ENCODE assay signal across 19 cellular contexts in the genomic region with DNA sequence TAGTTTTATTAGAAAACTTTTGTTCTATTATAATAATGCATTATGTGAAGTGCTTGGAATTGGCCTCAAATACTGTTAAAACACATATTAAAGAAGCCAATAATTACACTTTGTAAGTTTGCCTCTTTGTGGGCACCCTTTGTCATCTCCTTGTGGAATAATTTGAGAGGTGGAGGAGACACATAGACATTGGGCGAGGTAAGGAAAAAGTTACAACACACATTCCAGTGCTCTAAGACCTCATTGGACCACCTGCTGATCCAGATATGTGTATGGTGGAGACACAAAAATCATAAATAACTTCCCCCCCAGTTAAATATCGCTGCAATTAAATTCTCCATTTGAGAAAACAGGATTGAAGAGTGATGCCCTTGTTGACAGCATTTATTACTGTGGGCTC.
A peak's percentile ranks its signal among the peaks of the same experiment; 100 is the strongest.
DNase-seq lines count a peak whose midpoint lies in the region; ATAC-seq and TF ChIP-seq lines count a peak whose summit lies in the region.
"Had no signal": no experiment of that assay in that cellular context is flagged by ENCODE, and none has a peak within 500 bp of the region (broad histone marks: within the 10 kb centered on the region; RNA-seq: fewer than 3 reads in every experiment).

No MANE protein-coding gene starts in this region.

- ATAC-seq in WTC11 (no peak), thoracic aorta (ENCODE audit: insufficient number of reproducible peaks, low FRiP score, low read depth) (peak; percentile 20)
- ATAC-seq: CD8-positive, alpha-beta T cell; GM23338; HCT116 had no signal

- no peak overlapping the region for H3K4me3 Mint-ChIP-seq in WTC11
- H3K4me3 Mint-ChIP-seq: B cell; CD4-positive, CD25-positive, alpha-beta regulatory T cell; CD8-positive, alpha-beta T cell; GM23338; H9 had no signal

- H3K9me3 Mint-ChIP-seq in WTC11: peaks cover 11% of the 10 kb centered on the region

- no peak overlapping the region for H2AFZ ChIP-seq in osteoblast (ENCODE audit: low read length)
- H2AFZ ChIP-seq: GM23338 had no signal

- H3K36me3 Mint-ChIP-seq in WTC11: no peaks in the 10 kb centered on the region
- H3K36me3 Mint-ChIP-seq: CD4-positive, CD25-positive, alpha-beta regulatory T cell; CD8-positive, alpha-beta T cell had no signal

- H3K4me1 Mint-ChIP-seq in WTC11: peaks cover 23% of the 10 kb centered on the region
- H3K4me1 Mint-ChIP-seq: B cell; CD4-positive, CD25-positive, alpha-beta regulatory T cell had no signal

- no peaks in the 10 kb centered on the region for H3K79me2 ChIP-seq in osteoblast (ENCODE audit: insufficient read depth, low read length)

- POLR2A ChIA-PET in WTC11 (lab: Charles Lee): no interaction called here

- H3K9me3 ChIP-seq in osteoblast (ENCODE audit: low read depth, low read length) (no peaks in the 10 kb centered on the region), thoracic aorta (no peaks in the 10 kb centered on the region)
- H3K9me3 ChIP-seq: BLaER1, Caco-2 had no signal

- TF ChIP-seq CTCF in WTC11 (IDR thresholded peaks at IDR 0.05) (no peak), choroid plexus epithelial cell (conservative IDR thresholded peaks at IDR 0.05; ENCODE audit: low read depth, low read length) (no peak), osteoblast (IDR thresholded peaks at IDR 0.05; ENCODE audit: extremely low read depth, low read depth, low read length) (no peak), thoracic aorta (IDR thresholded peaks at IDR 0.05) (no peak)

- no peaks in the 10 kb centered on the region for H3K27me3 Mint-ChIP-seq in WTC11 (ENCODE audit: low read depth)
- H3K27me3 Mint-ChIP-seq: B cell; CD4-positive, CD25-positive, alpha-beta regulatory T cell had no signal

- H3K4me1 ChIP-seq in osteoblast (ENCODE audit: insufficient read depth, low read length) (peaks cover 3% of the 10 kb centered on the region), thoracic aorta (ENCODE audit: control insufficient read depth in 1 of 2, low read depth in 2 of 2) (peaks cover 6 to 10% of the 10 kb centered on the region in 2 donors)
- H3K4me1 ChIP-seq: BLaER1, Caco-2 had no signal

- H3K27ac Mint-ChIP-seq in WTC11: peak overlapping the region; percentile 48; the same call in 1 of the 2 replicates
- H3K27ac Mint-ChIP-seq: B cell; CD4-positive, CD25-positive, alpha-beta regulatory T cell; CD8-positive, alpha-beta T cell; GM23338; H9 had no signal

- CTCF ChIA-PET in WTC11 (lab: Charles Lee): interaction anchor here (0.8 kb wide), 1 partner anchor 39 kb away, joined by 3 read pairs; no protein-coding TSS in a partner anchor

- DNase-seq in WTC11 (ENCODE audit: low spot score) (no peak), choroid plexus epithelial cell (ENCODE audit: low read depth) (peak; percentile 56), osteoblast (ENCODE audit: insufficient read length, low spot score, missing footprints) (peak; percentile 18), thoracic aorta (ENCODE audit: low spot score) (no peak), activated gamma-delta T cell treated with Interleukin-2 at 50 U/mL for 16 hours (no peak), NCI-H446 treated with DMSO at 0.1 percent for 48 hours (lab: John Stamatoyannopoulos, UW) (no peak), NCI-H1105 treated with DMSO at 0.1 percent for 48 hours (lab: John Stamatoyannopoulos, UW) (no peak), cerebellar nuclear complex (lab: John Stamatoyannopoulos, UW) (no peak)
- DNase-seq: Caco-2; CD4-positive, CD25-positive, alpha-beta regulatory T cell; CD8-positive, alpha-beta T cell; DMS153; DND-41; H9 had no signal

- no peaks in the 10 kb centered on the region for H3K27me3 ChIP-seq in osteoblast (ENCODE audit: insufficient read depth, low read length)
- H3K27me3 ChIP-seq in thoracic aorta (replicated peaks; ENCODE audit: insufficient read depth): no peaks in the 10 kb centered on the region
- H3K27me3 ChIP-seq: BLaER1 had no signal

- H3K4me2 ChIP-seq in osteoblast (ENCODE audit: insufficient read depth, low read length): no peak overlapping the region
- H3K4me2 ChIP-seq: BLaER1, GM23338 had no signal

- no peak overlapping the region for H3K27ac ChIP-seq in osteoblast (ENCODE audit: low read depth, low read length)
- peak overlapping the region in 1 of 2 donors; percentile 57 for H3K27ac ChIP-seq in thoracic aorta
- H3K27ac ChIP-seq: BLaER1, C4-2B had no signal

- H3K36me3 ChIP-seq in osteoblast (ENCODE audit: insufficient read depth, low read length) (no peaks in the 10 kb centered on the region), thoracic aorta (no peaks in the 10 kb centered on the region)
- H3K36me3 ChIP-seq: BLaER1 had no signal

- no peaks in the 10 kb centered on the region for H4K20me1 ChIP-seq in osteoblast (ENCODE audit: insufficient read depth, low read length)
- H4K20me1 ChIP-seq: BLaER1 had no signal

- H3K4me3 ChIP-seq in choroid plexus epithelial cell (ENCODE audit: low read depth, low read length) (no peak overlapping the region), osteoblast (ENCODE audit: insufficient read depth, low read length) (no peak overlapping the region), thoracic aorta (no peak overlapping the region)
- H3K4me3 ChIP-seq: BLaER1, GM23338 had no signal

TF ChIP-seq in WTC11, 78 proteins besides CTCF, POLR2A, EP300 and RAD21:
- TF ChIP-seq SP1 (CRISPR knock-in tag; conservative IDR thresholded peaks at IDR 0.05): no peak
- no peak for TF ChIP-seq RORB (CRISPR knock-in tag; IDR thresholded peaks at IDR 0.05)
- no peak for TF ChIP-seq FOXP1 (CRISPR knock-in tag; IDR thresholded peaks at IDR 0.05; ENCODE audit: borderline replicate concordance)
- TF ChIP-seq, protein P1, sequence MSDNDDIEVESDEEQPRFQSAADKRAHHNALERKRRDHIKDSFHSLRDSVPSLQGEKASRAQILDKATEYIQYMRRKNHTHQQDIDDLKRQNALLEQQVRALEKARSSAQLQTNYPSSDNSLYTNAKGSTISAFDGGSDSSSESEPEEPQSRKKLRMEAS (CRISPR knock-in tag; IDR thresholded peaks at IDR 0.05): no peak
- no peak for TF ChIP-seq GRHL2 (CRISPR knock-in tag; IDR thresholded peaks at IDR 0.05; ENCODE audit: insufficient replicate concordance, severe bottlenecking)
- TF ChIP-seq MXD4 (CRISPR knock-in tag; IDR thresholded peaks at IDR 0.05; ENCODE audit: borderline replicate concordance): no peak
- no peak for TF ChIP-seq FOXK1 (CRISPR knock-in tag; IDR thresholded peaks at IDR 0.05)
- TF ChIP-seq, protein P2, sequence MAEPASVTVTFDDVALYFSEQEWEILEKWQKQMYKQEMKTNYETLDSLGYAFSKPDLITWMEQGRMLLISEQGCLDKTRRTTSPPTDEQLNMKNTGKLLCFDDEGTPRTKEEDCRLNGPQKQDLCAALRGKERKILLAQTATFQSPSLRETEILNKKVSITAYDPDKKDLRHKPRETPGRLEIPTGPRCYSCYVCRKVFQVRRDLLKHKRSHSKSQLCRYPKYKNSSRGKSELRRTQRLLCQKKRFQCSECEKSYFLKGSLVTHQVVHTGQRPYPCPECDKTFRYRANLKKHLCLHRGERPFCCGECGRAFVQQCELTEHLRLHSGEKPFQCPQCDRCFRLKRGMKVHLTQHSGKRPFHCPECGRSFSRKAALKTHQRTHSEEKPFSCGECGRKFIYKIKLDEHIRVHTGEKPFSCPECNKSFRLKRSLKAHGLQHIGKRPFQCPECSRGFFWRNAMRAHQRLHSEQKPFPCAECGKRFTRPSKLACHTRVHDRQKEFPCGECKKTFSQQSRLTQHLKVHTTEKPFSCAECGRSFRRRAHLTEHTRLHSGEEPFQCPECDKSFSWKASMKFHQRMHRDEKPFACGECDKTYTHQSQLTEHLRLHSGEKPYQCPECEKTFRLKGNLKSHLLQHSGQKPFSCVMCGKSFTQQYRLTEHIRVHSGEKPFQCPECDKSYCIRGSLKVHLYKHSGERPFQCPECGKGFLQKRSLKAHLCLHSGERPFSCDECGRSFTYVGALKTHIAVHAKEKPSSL (CRISPR knock-in tag; conservative IDR thresholded peaks at IDR 0.05): no peak
- TF ChIP-seq MYBL2 (CRISPR knock-in tag; IDR thresholded peaks at IDR 0.05): no peak
- TF ChIP-seq ZNF416 (CRISPR knock-in tag; IDR thresholded peaks at IDR 0.05): no peak
- TF ChIP-seq PRRX2 (CRISPR knock-in tag; IDR thresholded peaks at IDR 0.05): no peak
- no peak for TF ChIP-seq KAT7 (CRISPR knock-in tag; IDR thresholded peaks at IDR 0.05; ENCODE audit: borderline replicate concordance)

Comparison
In these comparisons a context has a peak if more than half of its experiments do, and no peak if none do; other contexts are left out.
1. DNase-seq: peak in choroid plexus epithelial cell (single experiment) and osteoblast (single experiment); none in WTC11 (single experiment), thoracic aorta (single experiment), activated gamma-delta T cell treated with Interleukin-2 at 50 U/mL for 16 hours (single experiment), NCI-H446 treated with DMSO at 0.1 percent for 48 hours (single experiment), NCI-H1105 treated with DMSO at 0.1 percent for 48 hours (single experiment) and cerebellar nuclear complex (0 of 2).